In the genomic region with DNA sequence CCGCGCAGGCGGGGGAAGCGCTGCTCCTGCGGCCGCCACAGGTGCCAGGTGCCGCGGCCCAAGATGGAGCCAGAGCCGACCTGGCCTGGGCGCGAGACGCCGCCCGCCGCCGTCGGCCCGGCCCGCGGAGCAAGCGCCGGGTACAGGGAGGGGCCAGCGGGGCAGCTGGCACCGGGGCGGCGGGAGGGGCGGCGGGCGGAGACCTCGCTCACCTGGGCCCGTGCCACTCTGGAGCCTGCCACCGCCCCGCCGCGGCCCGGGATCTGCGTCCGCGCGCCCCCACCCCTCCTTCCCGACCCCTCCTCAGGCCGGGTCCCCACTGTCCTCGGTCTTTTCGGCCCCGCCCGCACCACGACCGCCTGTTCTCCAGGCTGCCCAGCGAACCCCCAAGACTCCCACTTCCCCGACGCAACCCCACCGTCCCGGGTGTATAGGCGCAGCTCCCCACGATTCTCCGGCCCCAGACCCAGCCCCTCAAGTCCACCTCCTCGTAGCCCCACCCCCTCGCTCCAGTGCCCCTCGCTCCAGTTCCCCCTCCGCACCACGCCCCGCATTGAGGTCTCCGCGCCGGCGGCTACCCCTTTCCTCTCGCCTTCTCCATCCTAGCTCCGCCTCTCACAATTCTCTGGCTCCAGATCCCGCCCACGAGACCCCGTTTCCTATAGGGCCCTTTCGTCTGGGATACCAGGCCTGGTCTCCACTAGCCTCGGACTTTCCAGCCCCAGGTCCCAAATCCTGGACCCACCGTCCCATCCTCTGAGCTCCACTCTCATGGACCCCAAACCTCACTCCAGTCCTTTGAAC, we compare ENCODE assay signal across 8 cellular contexts. TPM values are rescaled to one million over a fixed set of nuclear protein-coding genes. Genes with fewer than 3 reads are reported as not detected.
DNase-seq lines count a peak whose midpoint lies in the region; ATAC-seq and TF ChIP-seq lines count a peak whose summit lies in the region.

A gene (minus strand): TSS at position 144 of the 804 bp plus-strand sequence. CDS start 5,922 bp downstream, outside the sequence.

- H3K36me3 ChIP-seq in lung (ENCODE audit: control insufficient read depth in 2 of 2, insufficient read depth in 2 of 2, low read length in 2 of 2) = no peaks in the 10 kb centered on the region
- H3K36me3 ChIP-seq in tibial artery = no peaks in the 10 kb centered on the region

- peak; percentile 55 for ATAC-seq in activated CD4-positive, alpha-beta T cell treated with anti-CD3 and anti-CD28 coated beads for 36 hours
- no peak for ATAC-seq in central memory CD8-positive, alpha-beta T cell (replicated peaks; ENCODE audit: extremely low read depth, poor library complexity, severe bottlenecking)
- peak; percentile 68 for ATAC-seq in lung (ENCODE audit: insufficient read depth, low FRiP score)
- ATAC-seq in GM21786 (IDR thresholded peaks at IDR 0.05; ENCODE audit: unreplicated experiment) = no peak

- TF ChIP-seq CTCF in lung (IDR thresholded peaks at IDR 0.05; ENCODE audit: control extremely low read depth, extremely low read depth) (no peak), tibial artery (IDR thresholded peaks at IDR 0.05) (no peak)

- H3K27me3 ChIP-seq in lung (ENCODE audit: control insufficient read depth, insufficient read depth) (no peaks in the 10 kb centered on the region), tibial artery (peaks cover 7 to 64% of the 10 kb centered on the region in 2 donors)

- H3K4me3 ChIP-seq in lung (peak within 1 kb of the TSS; percentile 29), tibial artery (peak within 1 kb of the TSS; percentile 30 to 51)

- CTCF ChIA-PET in activated CD4-positive, alpha-beta T cell treated with anti-CD3 and anti-CD28 coated beads for 36 hours (lab: Charles Lee) = no interaction called here

- peaks cover 6% of the 10 kb centered on the region for H3K4me1 Mint-ChIP-seq in activated CD4-positive, alpha-beta T cell treated with anti-CD3 and anti-CD28 coated beads for 36 hours
- H3K4me1 Mint-ChIP-seq in central memory CD8-positive, alpha-beta T cell = peaks cover 12% of the 10 kb centered on the region

- H3K9me3 ChIP-seq in lung (ENCODE audit: control insufficient read depth in 2 of 2, insufficient read depth in 1 of 2, low read length in 1 of 2) (peaks cover 0 to 3% of the 10 kb centered on the region in 2 donors), tibial artery (no peaks in the 10 kb centered on the region)

- POLR2A ChIA-PET in activated CD4-positive, alpha-beta T cell treated with anti-CD3 and anti-CD28 coated beads for 36 hours (lab: Charles Lee) = no interaction called here

- DNase-seq in activated CD4-positive, alpha-beta T cell treated with anti-CD3 and anti-CD28 coated beads for 36 hours = no peak
- DNase-seq in activated CD4-positive, alpha-beta T cell treated with anti-CD3 and anti-CD28 coated beads for 1 hour = no peak
- DNase-seq in central memory CD8-positive, alpha-beta T cell (ENCODE audit: low spot score in 2 of 2) = peak; percentile 9 to 12
- DNase-seq in lung (ENCODE audit: low spot score) = peak; percentile 54
- DNase-seq in tibial artery = peak; percentile 21 to 67
- no peak for DNase-seq in HuH-7 (ENCODE audit: low spot score)
- DNase-seq in HUDEP-2 (lab: John Stamatoyannopoulos, UW; ENCODE audit: unreplicated experiment in 76 of 76) = no peak

- no peak within 1 kb of the TSS for H3K27ac Mint-ChIP-seq in activated CD4-positive, alpha-beta T cell treated with anti-CD3 and anti-CD28 coated beads for 36 hours
- no peak within 1 kb of the TSS for H3K27ac Mint-ChIP-seq in central memory CD8-positive, alpha-beta T cell (ENCODE audit: low read depth)

- intact Hi-C loops in activated CD4-positive, alpha-beta T cell treated with anti-CD3 and anti-CD28 coated beads for 36 hours (cut with DNase I, micrococcal nuclease) = no loop called here
- intact Hi-C loops in tibial artery (cut with DNase I; ENCODE audit: low total_unique reads) = no loop called here

- H3K9me3 Mint-ChIP-seq in activated CD4-positive, alpha-beta T cell treated with anti-CD3 and anti-CD28 coated beads for 36 hours (ENCODE audit: low read depth) = no peaks in the 10 kb centered on the region
- no peaks in the 10 kb centered on the region for H3K9me3 Mint-ChIP-seq in central memory CD8-positive, alpha-beta T cell

- peaks cover 6% of the 10 kb centered on the region for H3K27me3 Mint-ChIP-seq in activated CD4-positive, alpha-beta T cell treated with anti-CD3 and anti-CD28 coated beads for 36 hours
- H3K27me3 Mint-ChIP-seq in central memory CD8-positive, alpha-beta T cell = no peaks in the 10 kb centered on the region

- peak within 1 kb of the TSS; percentile 45 for H3K4me3 Mint-ChIP-seq in activated CD4-positive, alpha-beta T cell treated with anti-CD3 and anti-CD28 coated beads for 36 hours
- H3K4me3 Mint-ChIP-seq in central memory CD8-positive, alpha-beta T cell = peak within 1 kb of the TSS; percentile 59

- H3K4me1 ChIP-seq in lung (ENCODE audit: control insufficient read depth in 2 of 2, insufficient read depth in 2 of 2, low read length in 2 of 2) (peaks cover 0 to 14% of the 10 kb centered on the region in 2 donors), tibial artery (peaks cover 0 to 19% (median 12%) of the 10 kb centered on the region in 4 donors)

- 5% methylated on average over 64 to 74 of the region's 74 CpGs for WGBS in lung, 2 donors

- H3K36me3 Mint-ChIP-seq in activated CD4-positive, alpha-beta T cell treated with anti-CD3 and anti-CD28 coated beads for 36 hours (ENCODE audit: low read depth) = no peaks in the 10 kb centered on the region
- peaks cover 2% of the 10 kb centered on the region for H3K36me3 Mint-ChIP-seq in central memory CD8-positive, alpha-beta T cell (ENCODE audit: insufficient read depth)

- H3K27ac ChIP-seq in lung (ENCODE audit: low read depth in 1 of 2, low read length in 1 of 2) (peak within 1 kb of the TSS in 1 of 2 donors; percentile 65), tibial artery (no peak within 1 kb of the TSS)

RNA-seq across cellular contexts. Expression of the gene that starts here (rescaled TPM):
- total RNA-seq in activated CD4-positive, alpha-beta T cell treated with anti-CD3 and anti-CD28 coated beads for 36 hours = not detected
- 10 to 100 TPM; 23.2 to 36.5 TPM for total RNA-seq in lung
- 10 to 100 TPM; 17.7 to 35.0 TPM for polyA plus RNA-seq in lung

Comparison
In these comparisons a context has a peak if more than half of its experiments do, and no peak if none do; other contexts are left out.
1. RNA of the gene that starts here (total RNA-seq): 23.2 to 36.5 TPM in lung; not detected in activated CD4-positive, alpha-beta T cell treated with anti-CD3 and anti-CD28 coated beads for 36 hours; every median in the first group is over 10 times any median in the second.
2. Peak in ATAC-seq in activated CD4-positive, alpha-beta T cell treated with anti-CD3 and anti-CD28 coated beads for 36 hours; RNA of the gene not detected or under 1 TPM.
3. DNase-seq: peak in central memory CD8-positive, alpha-beta T cell (2 of 2), lung (single experiment) and tibial artery (2 of 2); none in activated CD4-positive, alpha-beta T cell treated with anti-CD3 and anti-CD28 coated beads for 36 hours (single experiment), activated CD4-positive, alpha-beta T cell treated with anti-CD3 and anti-CD28 coated beads for 1 hour (single experiment), HuH-7 (single experiment) and HUDEP-2 (0 of 76).